ENCODE assay signal across 8 cellular contexts in genomic region chr19:40612831-40613668, GRCh38. TPM values are rescaled to one million over a fixed set of nuclear protein-coding genes. Genes with fewer than 3 reads are reported as not detected.
A peak's percentile ranks its signal among the peaks of the same experiment; 100 is the strongest.
DNase-seq lines count a peak whose midpoint lies in the region; ATAC-seq and TF ChIP-seq lines count a peak whose summit lies in the region.

No MANE protein-coding gene starts in this region.

- H3K9me3 ChIP-seq in right cardiac atrium (ENCODE audit: control insufficient read depth, low read length): no peaks in the 10 kb centered on the region

- intact Hi-C loops in right cardiac atrium (cut with DNase I): no loop called here

- peak overlapping the region; percentile 77 for H3K27ac ChIP-seq in right cardiac atrium (ENCODE audit: low read length)

- H3K4me3 ChIP-seq in GM12864 (ENCODE audit: low read depth, low read length): peak overlapping the region; percentile 80
- H3K4me3 ChIP-seq in right cardiac atrium (ENCODE audit: low read length): peak overlapping the region; percentile 37

- ATAC-seq in right cardiac atrium: peak in 1 of 2 donors; percentile 1
- no peak for ATAC-seq in GM21723 (IDR thresholded peaks at IDR 0.05; ENCODE audit: unreplicated experiment)
- ATAC-seq in HG02884 (IDR thresholded peaks at IDR 0.05; ENCODE audit: unreplicated experiment): no peak

- WGBS in right cardiac atrium: 44% methylated on average over 49 of the region's 49 CpGs

- H3K27me3 ChIP-seq in right cardiac atrium (ENCODE audit: control insufficient read depth, insufficient read depth): no peaks in the 10 kb centered on the region

- no peaks in the 10 kb centered on the region for H3K4me1 ChIP-seq in right cardiac atrium (ENCODE audit: control insufficient read depth, insufficient read depth, low read length)

- DNase-seq in GM12864 (ENCODE audit: low read depth) (no peak), NOMO-1 treated with dmso at 0.1 percent for 144 hours (lab: John Stamatoyannopoulos, UW; ENCODE audit: unreplicated experiment) (peak; percentile 51), right cardiac atrium (peak; percentile 72 to 86 (median 86)), G401 (ENCODE audit: low spot score) (no peak)
- peak; percentile 39 for DNase-seq in activated effector memory CD4-positive, alpha-beta T cell treated with Interleukin-2 at 50 U/mL for 16 hours
- peak; percentile 49 to 74 for DNase-seq in stimulated activated CD4-positive, alpha-beta T cell treated with anti-CD3 and anti-CD28 coated beads, Interleukin-15, amount 100 ng/mL, for 1 hour (ENCODE audit: low read depth in 1 of 2, low spot score in 1 of 2)

- no peak for TF ChIP-seq CTCF in GM12864 (IDR thresholded peaks at IDR 0.05; ENCODE audit: low read depth, low read length, missing control alignments)

- in situ Hi-C loops in G401 (cut with HindIII; ENCODE audit: low sequenced_read_pairs): no loop called here

RNA-seq across cellular contexts. Expression of gene LTBP4, which starts 11.9 kb away (rescaled TPM):
- total RNA-seq in right cardiac atrium: 100 to 1,000 TPM; 307 to 473 (median 324) TPM
- polyA plus RNA-seq in right cardiac atrium: 216 TPM
- total RNA-seq in G401 (2014; rRNA removed; shearing (Covaris generic)): 54.8 and 64.4 TPM in 2 replicates

RNA-seq across cellular contexts. Expression of gene SHKBP1, which starts 36.4 kb away (rescaled TPM):
- total RNA-seq in right cardiac atrium: 10 to 100 TPM; 19.7 to 23.0 (median 20.4) TPM
- polyA plus RNA-seq in right cardiac atrium: 22.8 TPM
- total RNA-seq in G401 (2014; rRNA removed; shearing (Covaris generic)): 74.5 and 115 TPM in 2 replicates

Comparison
In these comparisons a context has a peak if more than half of its experiments do, and no peak if none do; other contexts are left out.
1. DNase-seq: peak in NOMO-1 treated with dmso at 0.1 percent for 144 hours (single experiment), activated effector memory CD4-positive, alpha-beta T cell treated with Interleukin-2 at 50 U/mL for 16 hours (single experiment), right cardiac atrium (3 of 3) and stimulated activated CD4-positive, alpha-beta T cell treated with anti-CD3 and anti-CD28 coated beads, Interleukin-15, amount 100 ng/mL, for 1 hour (2 of 2); none in GM12864 (single experiment) and G401 (single experiment).